In genomic region chr11:116925050-116925449, GRCh38 we compare ENCODE assay signal across 1 cellular context.
TF ChIP-seq lines count a peak whose summit lies in the region.

No MANE protein-coding gene starts in this region.

TF ChIP-seq in WTC11, 78 proteins besides CTCF, POLR2A, EP300 and RAD21 (continued from another document):
- no peak for TF ChIP-seq ZNF317 (CRISPR knock-in tag; IDR thresholded peaks at IDR 0.05; ENCODE audit: borderline replicate concordance, low read depth)
- no peak for TF ChIP-seq AFF4 (CRISPR knock-in tag; IDR thresholded peaks at IDR 0.05; ENCODE audit: borderline replicate concordance)
- no peak for TF ChIP-seq ZNF532 (CRISPR knock-in tag; IDR thresholded peaks at IDR 0.05; ENCODE audit: borderline replicate concordance)
